12 cellular contexts compared by ENCODE assay signal in the genomic region with DNA sequence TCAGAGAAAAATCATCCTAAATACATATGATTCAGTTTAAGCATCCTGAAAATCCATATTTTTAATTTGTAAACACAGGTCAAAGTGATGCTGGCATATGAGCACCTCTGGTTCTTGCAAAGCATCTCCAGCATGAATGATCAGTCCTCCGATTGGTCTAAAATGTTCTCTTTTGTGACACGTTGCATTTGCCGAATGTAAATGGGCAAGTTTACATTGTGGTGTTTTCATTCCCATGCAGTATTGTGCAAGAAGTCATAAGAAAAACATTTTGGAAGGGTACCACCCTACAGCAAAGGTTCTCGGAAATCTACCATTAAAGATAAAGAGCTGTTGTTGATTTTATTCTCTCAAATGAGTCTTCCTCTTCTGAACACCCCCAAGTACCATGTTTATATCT.
"Had no signal": no experiment of that assay in that cellular context is flagged by ENCODE, and none has a peak within 500 bp of the region (broad histone marks: within the 10 kb centered on the region; RNA-seq: fewer than 3 reads in every experiment).

No MANE protein-coding gene starts in this region.

- H3K27me3 ChIP-seq: esophagus muscularis mucosa, tibial artery had no signal

- H3K4me1 ChIP-seq: esophagus muscularis mucosa, tibial artery had no signal

- DNase-seq: activated CD4-positive, alpha-beta T cell treated with anti-CD3 and anti-CD28 coated beads, Interleukin-2, amount 50 U/mL, for 1 hour; activated CD4-positive, CD25-positive, alpha-beta regulatory T cell treated with anti-CD3 and anti-CD28 coated beads, Interleukin-2, amount 50 U/mL, for 72 hours; activated CD8-positive, alpha-beta memory T cell treated with anti-CD3 and anti-CD28 coated beads, Interleukin-2, amount 50 U/mL, for 4 hours; activated naive CD4-positive, alpha-beta T cell treated with anti-CD3 and anti-CD28 coated beads for 36 hours; activated T-cell treated with anti-CD3 and anti-CD28 coated beads, Interleukin-2, amount 50 U/mL, for 4 hours; effector memory CD4-positive, alpha-beta T cell; naive thymus-derived CD4-positive, alpha-beta T cell; stimulated activated naive CD8-positive, alpha-beta T cell treated with anti-CD3 and anti-CD28 coated beads, Interleukin-15, Interleukin-2, amounts not matched to agents 100 U/mL and 50 U/mL, for 24 hours; T-helper 2 cell; tibial artery had no signal

- H3K27ac ChIP-seq: esophagus muscularis mucosa, tibial artery, VCaP had no signal

- H3K4me3 ChIP-seq: esophagus muscularis mucosa, tibial artery had no signal

- H3K36me3 ChIP-seq: esophagus muscularis mucosa, tibial artery had no signal

- H3K9me3 ChIP-seq: esophagus muscularis mucosa, tibial artery had no signal

- ATAC-seq: activated T-cell treated with anti-CD3 and anti-CD28 coated beads, Interleukin-2, amount 50 U/mL, for 4 hours; naive thymus-derived CD4-positive, alpha-beta T cell; stimulated activated naive CD8-positive, alpha-beta T cell treated with anti-CD3 and anti-CD28 coated beads, Interleukin-15, Interleukin-2, amounts not matched to agents 100 U/mL and 50 U/mL, for 24 hours had no signal
